ENCODE assay signal across 1 cellular context in genomic region chr6:165986647-165987482, GRCh38.
TF ChIP-seq lines count a peak whose summit lies in the region.

No MANE protein-coding gene starts in this region.

TF ChIP-seq in HepG2, 621 proteins besides CTCF, POLR2A, EP300 and RAD21 (continued from another document):
- TF ChIP-seq ZNF280D (CRISPR knock-in tag; IDR thresholded peaks at IDR 0.05) (no peak), BRD4 (CRISPR knock-in tag; IDR thresholded peaks at IDR 0.05) (no peak), RFX3 (CRISPR knock-in tag; IDR thresholded peaks at IDR 0.05) (no peak), HNF4G (IDR thresholded peaks at IDR 0.05; ENCODE audit: borderline replicate concordance, low read depth, low read length) (no peak), HNF4G (CRISPR knock-in tag; IDR thresholded peaks at IDR 0.05; ENCODE audit: borderline replicate concordance, low read depth) (no peak), ZSCAN22 (CRISPR knock-in tag; IDR thresholded peaks at IDR 0.05) (no peak), ELF4 (CRISPR knock-in tag; IDR thresholded peaks at IDR 0.05; ENCODE audit: borderline replicate concordance) (no peak), ZNF652 (CRISPR knock-in tag; IDR thresholded peaks at IDR 0.05; ENCODE audit: borderline replicate concordance, low read depth) (no peak), MAFG (CRISPR knock-in tag; IDR thresholded peaks at IDR 0.05) (no peak)
